Comparison of ENCODE assay signal across 10 cellular contexts in genomic region chr2:195613922-195614321, GRCh38. TPM values are rescaled to one million over a fixed set of nuclear protein-coding genes. Genes with fewer than 3 reads are reported as not detected.
DNase-seq lines count a peak whose midpoint lies in the region; ATAC-seq, FAIRE-seq and TF ChIP-seq lines count a peak whose summit lies in the region.
"Had no signal": no experiment of that assay in that cellular context is flagged by ENCODE, and none has a peak within 500 bp of the region (broad histone marks: within the 10 kb centered on the region; RNA-seq: fewer than 3 reads in every experiment).

No MANE protein-coding gene starts in this region.

- no peak overlapping the region for H4K8ac ChIP-seq in H1 (ENCODE audit: extremely low read depth, insufficient read depth, low read length)

- peaks cover 2 to 18% (median 6%) of the 10 kb centered on the region in 4 experiments; a peak in 6 of 7 replicates for H3K4me1 ChIP-seq in H1 (replicated peaks in 1 of 4; ENCODE audit: control insufficient read depth in 3 of 4, insufficient read depth in 4 of 4, low read length in 3 of 4)
- peaks cover 17% of the 10 kb centered on the region for H3K4me1 ChIP-seq in neural progenitor cell
- H3K4me1 ChIP-seq: parathyroid adenoma had no signal

- 80% methylated on average over 2 of the region's 2 CpGs; no CpG with 5 or more reads in 1 of the 2 experiments for WGBS in H1 (ENCODE audit: extremely low coverage in 1 of 2, insufficient coverage in 1 of 2, insufficient read length in 1 of 2, insufficient replicate concordance in 2 of 2, low coverage in 1 of 2, low lambda C conversion rate in 2 of 2, missing lambda C conversion rate in 1 of 2), 2 experiments

- no peak overlapping the region for H4K91ac ChIP-seq in H1 (replicated peaks; ENCODE audit: insufficient read length, low read length)

- H3K9ac ChIP-seq in H1 (replicated peaks in 1 of 4; ENCODE audit: extremely low read depth in 1 of 4, low read depth in 3 of 4, low read length in 3 of 4): no peak overlapping the region
- no peak overlapping the region for H3K9ac ChIP-seq in neural progenitor cell
- H3K9ac ChIP-seq: parathyroid adenoma had no signal

- no peak overlapping the region for H2BK20ac ChIP-seq in H1 (ENCODE audit: low read length)

- H4K20me1 ChIP-seq in H1 (replicated peaks in 1 of 2; ENCODE audit: control insufficient read depth in 1 of 2, insufficient read depth in 2 of 2, low read length in 2 of 2) (no peaks in the 10 kb centered on the region), neural progenitor cell (ENCODE audit: low read depth) (no peaks in the 10 kb centered on the region)

- H2BK15ac ChIP-seq in H1 (ENCODE audit: low read length): no peak overlapping the region

- H2AK5ac ChIP-seq in H1 (ENCODE audit: low read depth, low read length): no peak overlapping the region

- H3K27me3 ChIP-seq in H1 (replicated peaks in 1 of 4; ENCODE audit: control insufficient read depth in 3 of 4, extremely low read depth in 1 of 4, insufficient read depth in 3 of 4, low read length in 3 of 4): no peaks in the 10 kb centered on the region
- H3K27me3 ChIP-seq in neural progenitor cell: no peaks in the 10 kb centered on the region

- no peak overlapping the region for H3K4me3 Mint-ChIP-seq in neural progenitor cell
- no peak overlapping the region for H3K4me3 Mint-ChIP-seq in activated CD8-positive, alpha-beta T cell treated with anti-CD3 and anti-CD28 coated beads for 36 hours

- H3K4me2 ChIP-seq in H1 (ENCODE audit: insufficient read depth in 1 of 2, low read depth in 2 of 2, low read length in 2 of 2) (peak overlapping the region; percentile 57 to 65; a peak in 3 of 4 replicates), neural progenitor cell (peak overlapping the region; percentile 63)

- no peak for ATAC-seq in activated CD8-positive, alpha-beta T cell treated with anti-CD3 and anti-CD28 coated beads for 36 hours
- ATAC-seq in left colon: no peak

- H3K4me1 Mint-ChIP-seq in neural progenitor cell: peaks cover 16% of the 10 kb centered on the region
- peaks cover 9% of the 10 kb centered on the region for H3K4me1 Mint-ChIP-seq in activated CD8-positive, alpha-beta T cell treated with anti-CD3 and anti-CD28 coated beads for 36 hours (ENCODE audit: low read depth)

- no peaks in the 10 kb centered on the region for H3K36me3 ChIP-seq in H1 (ENCODE audit: control insufficient read depth in 2 of 4, insufficient read depth in 4 of 4, low read length in 3 of 4)
- H3K36me3 ChIP-seq in neural progenitor cell: no peaks in the 10 kb centered on the region

- no peak overlapping the region for H2BK120ac ChIP-seq in H1 (replicated peaks; ENCODE audit: low read depth, low read length)

- H4K5ac ChIP-seq in H1 (ENCODE audit: insufficient read length, low read depth, low read length): no peak overlapping the region

- H3K27me3 Mint-ChIP-seq in neural progenitor cell (ENCODE audit: insufficient read depth, low read depth): no peaks in the 10 kb centered on the region
- no peaks in the 10 kb centered on the region for H3K27me3 Mint-ChIP-seq in activated CD8-positive, alpha-beta T cell treated with anti-CD3 and anti-CD28 coated beads for 36 hours

- H3K4ac ChIP-seq in H1 (replicated peaks; ENCODE audit: insufficient read length, low read depth, low read length): no peak overlapping the region

- H3K4me3 ChIP-seq in H1 (ENCODE audit: extremely low read depth in 1 of 4, insufficient read depth in 2 of 4, low read depth in 3 of 4, low read length in 4 of 4) (peak overlapping the region in 1 of 4 experiments; percentile 50; a peak in 1 of 8 replicates), neural progenitor cell (no peak overlapping the region)

- POLR2A ChIA-PET in H1 (lab: Charles Lee; ENCODE audit: partially characterized antibody): interaction anchor here (0.7 to 2.2 kb wide), 5 partner anchors 12 to 67 kb away, joined by 3 to 10 read pairs (median 6); no protein-coding TSS in a partner anchor
- POLR2A ChIA-PET in activated CD8-positive, alpha-beta T cell treated with anti-CD3 and anti-CD28 coated beads for 36 hours (lab: Charles Lee): no interaction called here

- H2BK5ac ChIP-seq in H1 (ENCODE audit: low read depth, low read length): no peak overlapping the region

- no peak overlapping the region for H3K56ac ChIP-seq in H1 (replicated peaks; ENCODE audit: insufficient read length, low read depth, low read length)

- CTCF ChIA-PET in H1 (lab: Charles Lee; ENCODE audit: partially characterized antibody): interaction anchor here (0.9 to 1.0 kb wide), 2 partner anchors 15 to 46 kb away, joined by 3 read pairs; no protein-coding TSS in a partner anchor
- CTCF ChIA-PET in activated CD8-positive, alpha-beta T cell treated with anti-CD3 and anti-CD28 coated beads for 36 hours (lab: Charles Lee): interaction anchor here (0.9 to 1.1 kb wide), 2 partner anchors 16 to 227 kb away, joined by 3 read pairs; no protein-coding TSS in a partner anchor

- H3K36me3 Mint-ChIP-seq in neural progenitor cell: no peaks in the 10 kb centered on the region
- H3K36me3 Mint-ChIP-seq in activated CD8-positive, alpha-beta T cell treated with anti-CD3 and anti-CD28 coated beads for 36 hours (ENCODE audit: low read depth): no peaks in the 10 kb centered on the region

- H2AFZ ChIP-seq in H1 (ENCODE audit: low read length) (no peak overlapping the region), neural progenitor cell (replicated peaks) (no peak overlapping the region)
- H2AFZ ChIP-seq: parathyroid adenoma had no signal

- no peak overlapping the region for H3K23ac ChIP-seq in H1 (ENCODE audit: insufficient read length)

- 0 out of 3 replicates have a peak, but pooled peaks of 1 of the 2 experiments have one; percentile 22 for TF ChIP-seq POLR2A in H1 (IDR thresholded peaks at IDR 0.05; ENCODE audit: control extremely low read depth in 1 of 2, low read depth in 2 of 2, low read length in 2 of 2)

- no peak for TF ChIP-seq CTCF in H1 (IDR thresholded peaks at IDR 0.05; ENCODE audit: control extremely low read depth in 1 of 3, insufficient read depth in 1 of 3, low read depth in 1 of 3, low read length in 3 of 3)
- no peak for TF ChIP-seq CTCF in neural progenitor cell (IDR thresholded peaks at IDR 0.05)
- no peak for TF ChIP-seq CTCF in activated CD8-positive, alpha-beta T cell treated with anti-CD3 and anti-CD28 coated beads for 36 hours (IDR thresholded peaks at IDR 0.05)

- H3K23me2 ChIP-seq in H1 (ENCODE audit: low read depth, low read length): no peaks in the 10 kb centered on the region

- peaks cover 5% of the 10 kb centered on the region for H3F3A ChIP-seq in neural progenitor cell (ENCODE audit: low read depth)

- intact Hi-C loops in activated CD8-positive, alpha-beta T cell treated with anti-CD3 and anti-CD28 coated beads for 36 hours (cut with micrococcal nuclease): no loop called here
- intact Hi-C loops in left colon (cut with DNase I, micrococcal nuclease): no loop called here

- peaks cover 0 to 32% of the 10 kb centered on the region in 2 experiments; a peak in 2 of 4 replicates for H3K79me2 ChIP-seq in H1 (ENCODE audit: control insufficient read depth in 1 of 2, insufficient read depth in 2 of 2, low read length in 2 of 2)
- no peaks in the 10 kb centered on the region for H3K79me2 ChIP-seq in neural progenitor cell (ENCODE audit: low read depth)
- H3K79me2 ChIP-seq: parathyroid adenoma had no signal

- H3K79me1 ChIP-seq in H1 (ENCODE audit: low read depth, low read length): no peaks in the 10 kb centered on the region; the same call in 1 of the 2 replicates

- peaks cover 3% of the 10 kb centered on the region for H3K9me3 Mint-ChIP-seq in neural progenitor cell
- H3K9me3 Mint-ChIP-seq in activated CD8-positive, alpha-beta T cell treated with anti-CD3 and anti-CD28 coated beads for 36 hours: no peaks in the 10 kb centered on the region

- no peak overlapping the region for H3K14ac ChIP-seq in H1 (ENCODE audit: insufficient read length)

- no peak for FAIRE-seq in H1 (lab: Jason Lieb, UNC)

- TF ChIP-seq EP300 in H1 (IDR thresholded peaks at IDR 0.05; ENCODE audit: borderline replicate concordance in 1 of 2, low read depth in 2 of 2, low read length in 2 of 2): no peak

- TF ChIP-seq RAD21 in H1 (IDR thresholded peaks at IDR 0.05 in 1 of 2, conservative IDR thresholded peaks at IDR 0.05 in 1 of 2; ENCODE audit: low read depth in 2 of 2, low read length in 2 of 2): no peak

- H3K27ac ChIP-seq in H1 (ENCODE audit: low read depth, low read length) (no peak overlapping the region; the same call in 1 of the 2 replicates), neural progenitor cell (no peak overlapping the region)
- H3K27ac ChIP-seq: parathyroid adenoma had no signal

- peak overlapping the region; percentile 52; the same call in 1 of the 2 replicates for H2BK12ac ChIP-seq in H1 (ENCODE audit: low read depth, low read length)

- H3K27ac Mint-ChIP-seq in neural progenitor cell: no peak overlapping the region
- H3K27ac Mint-ChIP-seq in activated CD8-positive, alpha-beta T cell treated with anti-CD3 and anti-CD28 coated beads for 36 hours: no peak overlapping the region

- DNase-seq in DMS53 (lab: John Stamatoyannopoulos, UW) (peak; percentile 60), LHCN-M2 (ENCODE audit: low read depth) (peak; percentile 87), H1 (ENCODE audit: low read depth in 1 of 2, low spot score in 2 of 2) (no peak), neural progenitor cell (ENCODE audit: low spot score) (no peak), left colon (no peak), SHP77 (lab: John Stamatoyannopoulos, UW) (no peak), NCI-H2029 (lab: John Stamatoyannopoulos, UW) (no peak)
- DNase-seq in activated CD8-positive, alpha-beta T cell treated with anti-CD3 and anti-CD28 coated beads for 36 hours: no peak
- DNase-seq: NCI-H1930 had no signal

- H3K18ac ChIP-seq in H1 (ENCODE audit: extremely low read depth, low read length): peak overlapping the region; percentile 15; the same call in 1 of the 2 replicates

- no peaks in the 10 kb centered on the region; a peak in 1 of 4 replicates for H3K9me3 ChIP-seq in H1 (ENCODE audit: insufficient read depth in 2 of 2, low read depth in 1 of 2, low read length in 1 of 2)
- no peaks in the 10 kb centered on the region for H3K9me3 ChIP-seq in neural progenitor cell (ENCODE audit: low read depth)

TF ChIP-seq in H1, 55 proteins besides CTCF, POLR2A, EP300 and RAD21 (continues in another document):
- no peak for TF ChIP-seq CREB1 (IDR thresholded peaks at IDR 0.05)

RNA-seq across cellular contexts. Expression of gene SLC39A10, which starts 43.1 kb away (rescaled TPM):
- 31.3 and 33.2 TPM in 2 replicates for total RNA-seq in LHCN-M2 (2014; rRNA removed)
- polyA plus RNA-seq in LHCN-M2 (2012): 9.0 TPM
- total RNA-seq in H1 (2021; fragmentation: NEBNext Ultra II Directional; extraction: Animal tissue kit (Norgen Biotek cat#: 25700)): 219 and 234 TPM in 2 replicates
- 32.9 and 68.1 TPM in 2 replicates for polyA plus RNA-seq in H1 (2011; rRNA removed)
- 59.8 TPM for polyA plus RNA-seq in H1 (2011; cell fraction: cytosol; rRNA removed)
- polyA plus RNA-seq in H1 (2011; cell fraction: nucleus; rRNA removed): 23.3 TPM
- 49.7 to 116 TPM (median 69.4 TPM) in 4 replicates for polyA plus RNA-seq in H1 (2012, experiment 1 of 2)
- polyA plus RNA-seq in H1 (2012, experiment 2 of 2): 7.1 TPM
- polyA plus RNA-seq in H1 (2013, experiment 1 of 2): 296 TPM
- polyA plus RNA-seq in H1 (2013, experiment 2 of 2): 298 TPM
- polyA minus RNA-seq in H1 (2011; rRNA and poly(A)+ RNA removed): 284 and 398 TPM in 2 replicates
- polyA minus RNA-seq in H1 (2011; cell fraction: cytosol; rRNA and poly(A)+ RNA removed): 148 TPM
- 203 TPM for polyA minus RNA-seq in H1 (2011; cell fraction: nucleus; rRNA and poly(A)+ RNA removed)
- total RNA-seq in neural progenitor cell (ENCODE audit: low replicate concordance): 179 and 253 TPM in 2 replicates
- 10 to 100 TPM; 25.6 to 25.8 TPM for total RNA-seq in activated CD8-positive, alpha-beta T cell treated with anti-CD3 and anti-CD28 coated beads for 36 hours
- total RNA-seq in left colon: 10 to 100 TPM; 14.9 to 19.7 TPM

Comparison
In these comparisons a context has a peak if more than half of its experiments do, and no peak if none do; other contexts are left out.
1. DNase-seq: peak in DMS53 (single experiment) and LHCN-M2 (single experiment); none in H1 (0 of 2), neural progenitor cell (single experiment), activated CD8-positive, alpha-beta T cell treated with anti-CD3 and anti-CD28 coated beads for 36 hours (single experiment), left colon (0 of 2), SHP77 (0 of 2) and NCI-H2029 (single experiment).